12 cellular contexts compared by ENCODE assay signal in genomic region chr4:121898150-121898549, GRCh38. TPM values are rescaled to one million over a fixed set of nuclear protein-coding genes. Genes with fewer than 3 reads are reported as not detected.
A peak's percentile ranks its signal among the peaks of the same experiment; 100 is the strongest.
DNase-seq lines count a peak whose midpoint lies in the region; ATAC-seq and TF ChIP-seq lines count a peak whose summit lies in the region.
"Had no signal": no experiment of that assay in that cellular context is flagged by ENCODE, and none has a peak within 500 bp of the region (broad histone marks: within the 10 kb centered on the region; RNA-seq: fewer than 3 reads in every experiment).

No MANE protein-coding gene starts in this region.

- H3F3A ChIP-seq in OCI-LY1 (ENCODE audit: insufficient read depth, low read length): no peaks in the 10 kb centered on the region

- TF ChIP-seq CTCF in OCI-LY1 (IDR thresholded peaks at IDR 0.05; ENCODE audit: low read length): no peak; the same call in 1 of the 2 replicates

- H3K27me3 ChIP-seq in OCI-LY1 (ENCODE audit: insufficient read depth, low read length): no peaks in the 10 kb centered on the region

- H3K27ac ChIP-seq in OCI-LY1 (ENCODE audit: low read depth, low read length, poor library complexity, severe bottlenecking): no peak overlapping the region

- no peak overlapping the region for H3K27ac Mint-ChIP-seq in activated naive CD8-positive, alpha-beta T cell treated with anti-CD3 and anti-CD28 coated beads for 36 hours
- H3K27ac Mint-ChIP-seq: activated naive CD4-positive, alpha-beta T cell treated with anti-CD3 and anti-CD28 coated beads, Interleukin-2, amount 50 U/mL, for 24 hours had no signal

- no peaks in the 10 kb centered on the region for H3K79me2 ChIP-seq in OCI-LY1 (ENCODE audit: insufficient read depth, low read length)

- peak overlapping the region; percentile 9; the same call in 1 of the 2 replicates for H3K4me2 ChIP-seq in OCI-LY1 (ENCODE audit: low read length)

- ATAC-seq in GM19467 (IDR thresholded peaks at IDR 0.05; ENCODE audit: unreplicated experiment) (no peak), HG02938 (IDR thresholded peaks at IDR 0.05; ENCODE audit: unreplicated experiment) (no peak)

- no peaks in the 10 kb centered on the region for H4K20me1 ChIP-seq in OCI-LY1 (ENCODE audit: insufficient read depth, low read length)

- H3K9me3 Mint-ChIP-seq in activated naive CD8-positive, alpha-beta T cell treated with anti-CD3 and anti-CD28 coated beads for 36 hours: peaks cover 3% of the 10 kb centered on the region
- H3K9me3 Mint-ChIP-seq: activated naive CD4-positive, alpha-beta T cell treated with anti-CD3 and anti-CD28 coated beads, Interleukin-2, amount 50 U/mL, for 24 hours had no signal

- no peaks in the 10 kb centered on the region for H3K36me3 ChIP-seq in OCI-LY1 (ENCODE audit: insufficient read depth, low read length)

- H3K4me1 ChIP-seq in OCI-LY1 (ENCODE audit: insufficient read depth, low read length, severe bottlenecking): peaks cover 5% of the 10 kb centered on the region

- peaks cover 2% of the 10 kb centered on the region for H3K4me1 Mint-ChIP-seq in activated naive CD8-positive, alpha-beta T cell treated with anti-CD3 and anti-CD28 coated beads for 36 hours

- no peak overlapping the region for H3K4me3 ChIP-seq in OCI-LY1 (ENCODE audit: low read depth, low read length, poor library complexity, severe bottlenecking)

- peaks cover 3% of the 10 kb centered on the region for H3K36me3 Mint-ChIP-seq in activated naive CD8-positive, alpha-beta T cell treated with anti-CD3 and anti-CD28 coated beads for 36 hours
- H3K36me3 Mint-ChIP-seq: activated naive CD4-positive, alpha-beta T cell treated with anti-CD3 and anti-CD28 coated beads, Interleukin-2, amount 50 U/mL, for 24 hours had no signal

- peak; percentile 2 for DNase-seq in activated T-cell treated with anti-CD3 and anti-CD28 coated beads for 1 hour (ENCODE audit: low read depth)
- no peak for DNase-seq in activated T-cell treated with anti-CD3 and anti-CD28 coated beads for 4 hours
- peak; percentile 19 for DNase-seq in activated naive CD8-positive, alpha-beta T cell treated with anti-CD3 and anti-CD28 coated beads for 36 hours
- peak; percentile 4 for DNase-seq in stimulated activated CD4-positive, alpha-beta T cell treated with anti-CD3 and anti-CD28 coated beads, Interleukin-4, amount 100 ng/mL, for 24 hours
- no peak for DNase-seq in NCI-H345 (lab: John Stamatoyannopoulos, UW)
- DNase-seq: effector memory CD4-positive, alpha-beta T cell; NCI-H1048; nucleus accumbens had no signal

- 0 out of 2 replicates have a peak overlapping the region, but pooled peaks have one; percentile 56 for H2AFZ ChIP-seq in OCI-LY1 (ENCODE audit: low read length)

- H3K9me3 ChIP-seq in OCI-LY1 (ENCODE audit: low read length): no peaks in the 10 kb centered on the region

- no peak overlapping the region for H3K4me3 Mint-ChIP-seq in activated naive CD8-positive, alpha-beta T cell treated with anti-CD3 and anti-CD28 coated beads for 36 hours
- H3K4me3 Mint-ChIP-seq: activated naive CD4-positive, alpha-beta T cell treated with anti-CD3 and anti-CD28 coated beads, Interleukin-2, amount 50 U/mL, for 24 hours had no signal

- no peak overlapping the region for H3K9ac ChIP-seq in OCI-LY1 (ENCODE audit: low read length)

- H3K9me2 ChIP-seq in OCI-LY1 (ENCODE audit: low read depth, low read length): no peaks in the 10 kb centered on the region

- H3K27me3 Mint-ChIP-seq in activated naive CD8-positive, alpha-beta T cell treated with anti-CD3 and anti-CD28 coated beads for 36 hours: peaks cover 6% of the 10 kb centered on the region
- H3K27me3 Mint-ChIP-seq: activated naive CD4-positive, alpha-beta T cell treated with anti-CD3 and anti-CD28 coated beads, Interleukin-2, amount 50 U/mL, for 24 hours had no signal

RNA-seq across cellular contexts. Expression of gene BBS7, which starts 27.9 kb away (rescaled TPM):
- total RNA-seq in activated naive CD8-positive, alpha-beta T cell treated with anti-CD3 and anti-CD28 coated beads for 36 hours: 10 to 100 TPM; 22.7 to 23.9 TPM

RNA-seq across cellular contexts. Expression of gene TRPC3, which starts 53.7 kb away (rescaled TPM):
- under 1 TPM; 0.12 to 0.42 TPM for total RNA-seq in activated naive CD8-positive, alpha-beta T cell treated with anti-CD3 and anti-CD28 coated beads for 36 hours

Comparison
In these comparisons a context has a peak if more than half of its experiments do, and no peak if none do; other contexts are left out.
1. DNase-seq: peak in activated T-cell treated with anti-CD3 and anti-CD28 coated beads for 1 hour (single experiment), activated naive CD8-positive, alpha-beta T cell treated with anti-CD3 and anti-CD28 coated beads for 36 hours (single experiment) and stimulated activated CD4-positive, alpha-beta T cell treated with anti-CD3 and anti-CD28 coated beads, Interleukin-4, amount 100 ng/mL, for 24 hours (single experiment); none in activated T-cell treated with anti-CD3 and anti-CD28 coated beads for 4 hours (single experiment) and NCI-H345 (single experiment).